ENCODE assay signal across 8 cellular contexts in the genomic region with DNA sequence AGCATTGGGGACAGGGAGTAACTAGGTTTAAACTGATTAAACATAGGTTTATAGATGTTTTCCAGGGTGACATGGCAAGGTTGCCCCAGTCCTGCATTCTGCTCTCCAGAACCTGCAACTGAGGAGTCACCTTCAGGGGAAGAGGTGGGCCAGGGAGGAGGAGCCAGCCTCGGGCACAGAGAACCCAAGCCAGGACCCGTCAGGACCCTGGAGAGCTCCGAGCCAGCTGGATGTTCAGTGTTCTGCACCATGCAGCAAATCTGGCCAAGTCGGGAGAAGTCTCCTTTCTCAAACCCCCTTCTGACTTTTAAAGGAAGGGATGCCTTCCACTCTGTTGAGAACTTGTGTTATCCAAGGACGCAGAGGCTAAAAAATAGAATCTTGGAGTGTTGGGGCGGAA.
A peak's percentile ranks its signal among the peaks of the same experiment; 100 is the strongest.
DNase-seq lines count a peak whose midpoint lies in the region; ATAC-seq and TF ChIP-seq lines count a peak whose summit lies in the region.

No MANE protein-coding gene starts in this region.

- no peaks in the 10 kb centered on the region for H3K4me1 ChIP-seq in fibroblast of lung (ENCODE audit: control insufficient read depth, extremely low read depth, insufficient read depth, low read length)

- H3K27ac Mint-ChIP-seq in natural killer cell treated with Interleukin-12 subunit alpha and Interleukin-12 subunit beta and Interleukin-15 and Interleukin-18, amount 100 ng/mL, for 72 hours, result no peak overlapping the region

- H3K36me3 Mint-ChIP-seq in natural killer cell treated with Interleukin-12 subunit alpha and Interleukin-12 subunit beta and Interleukin-15 and Interleukin-18, amount 100 ng/mL, for 72 hours, result no peaks in the 10 kb centered on the region

- no peak overlapping the region for H3K9ac ChIP-seq in fibroblast of lung (ENCODE audit: insufficient read depth, low read length)

- H3K4me3 Mint-ChIP-seq in natural killer cell treated with Interleukin-12 subunit alpha and Interleukin-12 subunit beta and Interleukin-15 and Interleukin-18, amount 100 ng/mL, for 72 hours, result no peak overlapping the region

- TF ChIP-seq CTCF in VCaP (conservative IDR thresholded peaks at IDR 0.05), result no peak
- TF ChIP-seq CTCF in fibroblast of lung (conservative IDR thresholded peaks at IDR 0.05 in 1 of 2, IDR thresholded peaks at IDR 0.05 in 1 of 2; ENCODE audit: low read depth in 1 of 2, low read length in 2 of 2), result no peak

- peaks cover 2% of the 10 kb centered on the region for H3K9me3 Mint-ChIP-seq in natural killer cell treated with Interleukin-12 subunit alpha and Interleukin-12 subunit beta and Interleukin-15 and Interleukin-18, amount 100 ng/mL, for 72 hours

- peaks cover 18 to 21% of the 10 kb centered on the region in 2 donors for H3K27me3 Mint-ChIP-seq in natural killer cell treated with Interleukin-12 subunit alpha and Interleukin-12 subunit beta and Interleukin-15 and Interleukin-18, amount 100 ng/mL, for 72 hours

- no peaks in the 10 kb centered on the region for H3K27me3 ChIP-seq in fibroblast of lung (ENCODE audit: control insufficient read depth, insufficient read depth, low read length)

- ATAC-seq in natural killer cell treated with Interleukin-12 subunit alpha and Interleukin-12 subunit beta and Interleukin-15 and Interleukin-18, amount 100 ng/mL, for 72 hours, result no peak
- no peak for ATAC-seq in GM18868 (IDR thresholded peaks at IDR 0.05; ENCODE audit: unreplicated experiment)

- no peak overlapping the region for H3K4me2 ChIP-seq in fibroblast of lung (ENCODE audit: extremely low read depth, insufficient read depth, low read length)

- no peaks in the 10 kb centered on the region for H3K36me3 ChIP-seq in fibroblast of lung (ENCODE audit: control insufficient read depth, insufficient read depth, low read length)

- no peaks in the 10 kb centered on the region for H3K79me2 ChIP-seq in fibroblast of lung (ENCODE audit: control insufficient read depth, insufficient read depth, low read length)

- no peaks in the 10 kb centered on the region for H4K20me1 ChIP-seq in fibroblast of lung (ENCODE audit: control insufficient read depth, extremely low read depth, insufficient read depth, low read length)

- H3K27ac ChIP-seq in VCaP (peak overlapping the region; percentile 2; the same call in 1 of the 2 replicates), fibroblast of lung (ENCODE audit: insufficient read depth, low read length) (no peak overlapping the region)

- DNase-seq in HK-2 (ENCODE audit: unreplicated experiment) (peak; percentile 32), fibroblast of lung (ENCODE audit: low read depth in 2 of 2) (peak; percentile 24 to 32), NCI-H128 (lab: John Stamatoyannopoulos, UW; ENCODE audit: unreplicated experiment) (no peak), putamen (ENCODE audit: low spot score) (no peak)
- DNase-seq in stimulated activated CD4-positive, alpha-beta T cell treated with anti-CD3 and anti-CD28 coated beads, Interleukin-15, amount 100 ng/mL, for 24 hours, result peak; percentile 57
- DNase-seq in natural killer cell treated with Interleukin-12 subunit alpha and Interleukin-12 subunit beta and Interleukin-15 and Interleukin-18, amount 100 ng/mL, for 72 hours (ENCODE audit: low spot score), result no peak

- no peaks in the 10 kb centered on the region for H3K9me3 ChIP-seq in fibroblast of lung (ENCODE audit: control insufficient read depth, insufficient read depth, low read depth, low read length)

- H2AFZ ChIP-seq in fibroblast of lung (ENCODE audit: low read length), result no peak overlapping the region

- peaks cover 0 to 2% of the 10 kb centered on the region in 2 donors for H3K4me1 Mint-ChIP-seq in natural killer cell treated with Interleukin-12 subunit alpha and Interleukin-12 subunit beta and Interleukin-15 and Interleukin-18, amount 100 ng/mL, for 72 hours (ENCODE audit: low read depth in 2 of 2)

- no peak overlapping the region for H3K4me3 ChIP-seq in fibroblast of lung (replicated peaks in 1 of 4; ENCODE audit: control extremely low read depth in 1 of 4, insufficient read depth in 1 of 4, low read depth in 3 of 4, low read length in 4 of 4)

Comparison
In these comparisons a context has a peak if more than half of its experiments do, and no peak if none do; other contexts are left out.
1. DNase-seq: peak in HK-2 (single experiment), fibroblast of lung (2 of 2) and stimulated activated CD4-positive, alpha-beta T cell treated with anti-CD3 and anti-CD28 coated beads, Interleukin-15, amount 100 ng/mL, for 24 hours (single experiment); none in NCI-H128 (single experiment), putamen (single experiment) and natural killer cell treated with Interleukin-12 subunit alpha and Interleukin-12 subunit beta and Interleukin-15 and Interleukin-18, amount 100 ng/mL, for 72 hours (single experiment).